18 cellular contexts compared by ENCODE assay signal in the genomic region with DNA sequence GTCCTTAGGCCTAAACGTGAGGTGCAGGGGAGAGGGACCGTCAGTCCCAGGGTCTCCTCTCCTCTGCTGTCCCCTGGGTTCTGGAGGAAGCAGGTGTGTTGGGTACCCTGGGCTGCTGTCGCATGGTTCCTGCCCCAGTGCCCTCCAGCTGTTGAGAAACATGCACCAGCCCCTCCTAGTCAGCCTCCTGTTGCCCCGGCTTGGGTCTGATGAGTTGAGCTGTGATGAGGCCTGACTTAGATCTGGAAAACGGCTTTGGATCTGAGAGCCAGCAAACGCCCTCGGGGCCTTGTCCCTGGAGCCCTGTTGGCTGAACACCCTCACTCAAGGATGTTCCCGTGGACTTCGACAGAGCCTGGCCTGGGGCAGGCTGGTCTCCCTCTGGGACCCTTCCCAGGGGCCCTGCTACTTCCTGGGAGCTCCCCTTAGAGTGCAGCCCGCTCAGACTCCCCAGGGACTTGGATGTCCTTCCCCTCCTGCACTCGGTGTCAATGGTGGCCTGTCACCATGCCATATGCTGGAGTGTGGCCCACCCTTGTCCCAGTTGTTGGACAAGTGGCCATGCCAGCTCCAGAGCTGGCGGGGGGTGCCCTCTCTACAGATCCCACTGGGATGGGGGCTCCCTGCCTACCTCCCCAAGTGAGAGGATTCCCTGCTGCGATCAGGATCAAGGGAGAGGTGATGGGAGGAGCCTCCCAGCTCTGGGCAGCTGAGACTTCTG. TPM values are rescaled to one million over a fixed set of nuclear protein-coding genes. Genes with fewer than 3 reads are reported as not detected.
DNase-seq lines count a peak whose midpoint lies in the region; ATAC-seq, FAIRE-seq and TF ChIP-seq lines count a peak whose summit lies in the region.
"Had no signal": no experiment of that assay in that cellular context is flagged by ENCODE, and none has a peak within 500 bp of the region (broad histone marks: within the 10 kb centered on the region; RNA-seq: fewer than 3 reads in every experiment).

No MANE protein-coding gene starts in this region.

- H3K36me3 ChIP-seq in osteoblast (ENCODE audit: insufficient read depth, low read length) (peaks cover 24% of the 10 kb centered on the region), small intestine (ENCODE audit: control insufficient read depth in 2 of 2, insufficient read depth in 2 of 2, low read length in 2 of 2) (peaks cover 23 to 37% of the 10 kb centered on the region in 2 donors)

- H3K79me2 ChIP-seq in osteoblast (ENCODE audit: insufficient read depth, low read length), result peaks cover 3% of the 10 kb centered on the region

- H3K27me3 ChIP-seq in osteoblast (ENCODE audit: insufficient read depth, low read length) (no peaks in the 10 kb centered on the region), small intestine (ENCODE audit: control insufficient read depth in 2 of 2, insufficient read depth in 2 of 2, low read length in 2 of 2) (no peaks in the 10 kb centered on the region)
- H3K27me3 ChIP-seq: BE2C, SJCRH30 had no signal

- peaks cover 22% of the 10 kb centered on the region for H4K20me1 ChIP-seq in osteoblast (ENCODE audit: insufficient read depth, low read length)

- H2AFZ ChIP-seq in osteoblast (ENCODE audit: low read length), result no peak overlapping the region

- ATAC-seq in HG03108 (IDR thresholded peaks at IDR 0.05; ENCODE audit: unreplicated experiment) (no peak), GM21576 (IDR thresholded peaks at IDR 0.05; ENCODE audit: unreplicated experiment) (no peak)

- no peak overlapping the region for H3K4me3 ChIP-seq in coronary artery
- no peak overlapping the region for H3K4me3 ChIP-seq in osteoblast (ENCODE audit: insufficient read depth, low read length)
- no peak overlapping the region for H3K4me3 ChIP-seq in small intestine (ENCODE audit: low read depth in 1 of 2, low read length in 2 of 2)
- H3K4me3 ChIP-seq: SJCRH30 had no signal

- no peak for TF ChIP-seq CTCF in coronary artery (IDR thresholded peaks at IDR 0.05)
- no peak for TF ChIP-seq CTCF in osteoblast (IDR thresholded peaks at IDR 0.05; ENCODE audit: extremely low read depth, low read depth, low read length)
- TF ChIP-seq CTCF in GM10266 (IDR thresholded peaks at IDR 0.05; ENCODE audit: control insufficient read depth, insufficient read depth, low read depth, missing control alignments), result no peak

- no peaks in the 10 kb centered on the region for H3K9me3 ChIP-seq in osteoblast (ENCODE audit: low read depth, low read length)
- H3K9me3 ChIP-seq in small intestine (ENCODE audit: control insufficient read depth, low read depth), result no peaks in the 10 kb centered on the region
- H3K9me3 ChIP-seq: BE2C, SJCRH30 had no signal

- DNase-seq in activated effector memory CD4-positive, alpha-beta T cell treated with anti-CD3 and anti-CD28 coated beads, Interleukin-2, amount 50 U/mL, for 16 hours, result peak; percentile 52
- no peak for DNase-seq in activated effector memory CD4-positive, alpha-beta T cell treated with Interleukin-2 at 50 U/mL for 16 hours
- DNase-seq in coronary artery (ENCODE audit: low spot score) (peak; percentile 69), osteoblast (ENCODE audit: insufficient read length, low spot score, missing footprints) (peak; percentile 80), GM10266 (ENCODE audit: extremely low spot score) (no peak), small intestine (no peak)
- DNase-seq: 8988T, BE2C, EL, NCI-H1417, NCI-H2029, NCI-H2171, NCI-H446 treated with DMSO at 0.1 percent for 48 hours, NCI-H748 treated with DMSO at 0.1 percent for 48 hours, RPMI8226, SJCRH30 had no signal

- FAIRE-seq in small intestine (lab: Jason Lieb, UNC), result no peak

- H3K4me1 ChIP-seq in osteoblast (ENCODE audit: insufficient read depth, low read length) (no peaks in the 10 kb centered on the region), small intestine (ENCODE audit: control insufficient read depth in 2 of 2, insufficient read depth in 1 of 2, low read depth in 1 of 2, low read length in 1 of 2) (no peaks in the 10 kb centered on the region)
- H3K4me1 ChIP-seq: BE2C, SJCRH30 had no signal

- no peak overlapping the region for H3K27ac ChIP-seq in coronary artery
- no peak overlapping the region for H3K27ac ChIP-seq in osteoblast (ENCODE audit: low read depth, low read length)
- H3K27ac ChIP-seq in small intestine (ENCODE audit: low read depth in 1 of 2, low read length in 1 of 2), result no peak overlapping the region
- H3K27ac ChIP-seq: SJCRH30 had no signal

- WGBS in small intestine, 3 donors, result 86 to 91% (median 87%) methylated on average over 13 of the region's 13 CpGs

- no peak overlapping the region for H3K4me2 ChIP-seq in osteoblast (ENCODE audit: insufficient read depth, low read length)

RNA-seq across cellular contexts. Expression of a gene that starts 12.3 kb away (rescaled TPM):
- 12.4 and 14.1 TPM in 2 replicates for total RNA-seq in osteoblast
- polyA plus RNA-seq in small intestine, result 10 to 100 TPM; 11.6 to 16.1 (median 11.9) TPM

RNA-seq across cellular contexts. Expression of a gene that starts 34.0 kb away (rescaled TPM):
- total RNA-seq in osteoblast, result under 0.01 TPM in 2 replicates
- polyA plus RNA-seq in small intestine, result 1 to 10 TPM in 1 of 3 donors, under 1 TPM in 1, not detected in 1; 0.81 to 1.5 TPM

RNA-seq across cellular contexts. Expression of a gene that starts 57.3 kb away (rescaled TPM):
- total RNA-seq in osteoblast, result 20.9 and 22.8 TPM in 2 replicates
- 1 to 10 TPM; 4.5 to 8.5 (median 5.9) TPM for polyA plus RNA-seq in small intestine

RNA-seq across cellular contexts. Expression of a gene that starts 59.6 kb away (rescaled TPM):
- 11.9 and 13.0 TPM in 2 replicates for total RNA-seq in osteoblast
- polyA plus RNA-seq in small intestine, result 10 to 100 TPM; 15.0 to 16.5 (median 16.2) TPM

Comparison
In these comparisons a context has a peak if more than half of its experiments do, and no peak if none do; other contexts are left out.
1. DNase-seq: peak in activated effector memory CD4-positive, alpha-beta T cell treated with anti-CD3 and anti-CD28 coated beads, Interleukin-2, amount 50 U/mL, for 16 hours (single experiment), coronary artery (single experiment) and osteoblast (single experiment); none in activated effector memory CD4-positive, alpha-beta T cell treated with Interleukin-2 at 50 U/mL for 16 hours (single experiment), GM10266 (single experiment) and small intestine (single experiment).